In genomic region chr3:4271834-4272233, GRCh38 we compare ENCODE assay signal across 8 cellular contexts. TPM values are rescaled to one million over a fixed set of nuclear protein-coding genes. Genes with fewer than 3 reads are reported as not detected.
DNase-seq lines count a peak whose midpoint lies in the region; ATAC-seq and TF ChIP-seq lines count a peak whose summit lies in the region.

No MANE protein-coding gene starts in this region.

- DNase-seq in CD8-positive, alpha-beta T cell = no peak
- DNase-seq in HT1080 (ENCODE audit: low read depth) (peak; percentile 42), amniotic epithelial cell (ENCODE audit: low read depth) (peak; percentile 18), kidney tubule cell (ENCODE audit: low spot score) (peak; percentile 43), Right ventricle myocardium inferior (ENCODE audit: missing footprints) (no peak)
- DNase-seq in stimulated activated naive CD8-positive, alpha-beta T cell treated with anti-CD3 and anti-CD28 coated beads, Interleukin-15, amount 100 ng/mL, for 72 hours = no peak
- no peak for DNase-seq in activated CD4-positive, alpha-beta T cell treated with anti-CD3 and anti-CD28 coated beads, Interleukin-2, amount 50 U/mL, for 4 hours

- no peaks in the 10 kb centered on the region for H3K9me3 Mint-ChIP-seq in CD8-positive, alpha-beta T cell
- H3K9me3 Mint-ChIP-seq in stimulated activated naive CD8-positive, alpha-beta T cell treated with anti-CD3 and anti-CD28 coated beads, Interleukin-15, amount 100 ng/mL, for 72 hours = no peaks in the 10 kb centered on the region

- no peak overlapping the region for H3K27ac ChIP-seq in CD8-positive, alpha-beta T cell (ENCODE audit: low read depth, low read length)

- H3K36me3 ChIP-seq in CD8-positive, alpha-beta T cell (ENCODE audit: insufficient read depth, low read length) = no peaks in the 10 kb centered on the region

- no peaks in the 10 kb centered on the region for H3K27me3 ChIP-seq in CD8-positive, alpha-beta T cell (ENCODE audit: insufficient read depth, low read length)

- no peaks in the 10 kb centered on the region for H3K36me3 Mint-ChIP-seq in CD8-positive, alpha-beta T cell

- CTCF ChIA-PET in CD8-positive, alpha-beta T cell (lab: Charles Lee) = interaction anchor here (0.7 to 1.0 kb wide), 3 partner anchors 1070 to 1073 kb away, joined by 3 to 5 read pairs (median 3); no protein-coding TSS in a partner anchor

- POLR2A ChIA-PET in CD8-positive, alpha-beta T cell (lab: Charles Lee) = no interaction called here

- H3K4me1 Mint-ChIP-seq in CD8-positive, alpha-beta T cell (ENCODE audit: low read depth) = peaks cover 12% of the 10 kb centered on the region
- peaks cover 12% of the 10 kb centered on the region for H3K4me1 Mint-ChIP-seq in stimulated activated naive CD8-positive, alpha-beta T cell treated with anti-CD3 and anti-CD28 coated beads, Interleukin-15, amount 100 ng/mL, for 72 hours

- peaks cover 16% of the 10 kb centered on the region for H3K4me1 ChIP-seq in CD8-positive, alpha-beta T cell (ENCODE audit: insufficient read depth, low read length)

- H3K27ac Mint-ChIP-seq in CD8-positive, alpha-beta T cell = no peak overlapping the region
- H3K27ac Mint-ChIP-seq in stimulated activated naive CD8-positive, alpha-beta T cell treated with anti-CD3 and anti-CD28 coated beads, Interleukin-15, amount 100 ng/mL, for 72 hours = peak overlapping the region in 1 of 2 donors; percentile 14

- H3K4me3 Mint-ChIP-seq in CD8-positive, alpha-beta T cell = no peak overlapping the region
- H3K4me3 Mint-ChIP-seq in stimulated activated naive CD8-positive, alpha-beta T cell treated with anti-CD3 and anti-CD28 coated beads, Interleukin-15, amount 100 ng/mL, for 72 hours = no peak overlapping the region

- no peaks in the 10 kb centered on the region for H3K27me3 Mint-ChIP-seq in CD8-positive, alpha-beta T cell (ENCODE audit: low read depth)
- no peaks in the 10 kb centered on the region for H3K27me3 Mint-ChIP-seq in stimulated activated naive CD8-positive, alpha-beta T cell treated with anti-CD3 and anti-CD28 coated beads, Interleukin-15, amount 100 ng/mL, for 72 hours

- ATAC-seq in CD8-positive, alpha-beta T cell = no peak
- no peak for ATAC-seq in stimulated activated naive CD8-positive, alpha-beta T cell treated with anti-CD3 and anti-CD28 coated beads, Interleukin-15, amount 100 ng/mL, for 72 hours
- ATAC-seq in HG03378 (IDR thresholded peaks at IDR 0.05; ENCODE audit: unreplicated experiment) (no peak), Right ventricle myocardium inferior (no peak)

- H3K9me3 ChIP-seq in CD8-positive, alpha-beta T cell (ENCODE audit: low read length) = no peaks in the 10 kb centered on the region

- peak; percentile 33 for TF ChIP-seq CTCF in CD8-positive, alpha-beta T cell (IDR thresholded peaks at IDR 0.05)

- H3K4me3 ChIP-seq in CD8-positive, alpha-beta T cell (ENCODE audit: low read depth, low read length) = no peak overlapping the region

- intact Hi-C loops in CD8-positive, alpha-beta T cell (cut with DNase I, micrococcal nuclease) = loop anchor here (1.0 to 5.0 kb wide), 2 partner anchors 1070 to 1072 kb away; no protein-coding TSS in a partner anchor
- intact Hi-C loops in Right ventricle myocardium inferior (cut with DNase I) = no loop called here

RNA-seq across cellular contexts. Expression of gene SETMAR, which starts 31.3 kb away (rescaled TPM):
- 1 to 10 TPM; 8.4 to 9.8 TPM for total RNA-seq in CD8-positive, alpha-beta T cell
- total RNA-seq in HT1080 (2014; rRNA removed; shearing (Covaris generic)) = 13.7 and 14.8 TPM in 2 replicates
- 7.6 and 8.7 TPM in 2 replicates for polyA plus RNA-seq in HT1080 (2015; cell fraction: cytosol; rRNA removed)
- 10.3 and 13.5 TPM in 2 replicates for polyA plus RNA-seq in HT1080 (2015; cell fraction: nucleus; rRNA removed)
- total RNA-seq in Right ventricle myocardium inferior = 15.9 TPM

Comparison
In these comparisons a context has a peak if more than half of its experiments do, and no peak if none do; other contexts are left out.
1. DNase-seq: peak in HT1080 (single experiment), amniotic epithelial cell (single experiment) and kidney tubule cell (single experiment); none in CD8-positive, alpha-beta T cell (0 of 7), stimulated activated naive CD8-positive, alpha-beta T cell treated with anti-CD3 and anti-CD28 coated beads, Interleukin-15, amount 100 ng/mL, for 72 hours (0 of 2), activated CD4-positive, alpha-beta T cell treated with anti-CD3 and anti-CD28 coated beads, Interleukin-2, amount 50 U/mL, for 4 hours (0 of 2) and Right ventricle myocardium inferior (single experiment).